18 cellular contexts compared by ENCODE assay signal in the genomic region with DNA sequence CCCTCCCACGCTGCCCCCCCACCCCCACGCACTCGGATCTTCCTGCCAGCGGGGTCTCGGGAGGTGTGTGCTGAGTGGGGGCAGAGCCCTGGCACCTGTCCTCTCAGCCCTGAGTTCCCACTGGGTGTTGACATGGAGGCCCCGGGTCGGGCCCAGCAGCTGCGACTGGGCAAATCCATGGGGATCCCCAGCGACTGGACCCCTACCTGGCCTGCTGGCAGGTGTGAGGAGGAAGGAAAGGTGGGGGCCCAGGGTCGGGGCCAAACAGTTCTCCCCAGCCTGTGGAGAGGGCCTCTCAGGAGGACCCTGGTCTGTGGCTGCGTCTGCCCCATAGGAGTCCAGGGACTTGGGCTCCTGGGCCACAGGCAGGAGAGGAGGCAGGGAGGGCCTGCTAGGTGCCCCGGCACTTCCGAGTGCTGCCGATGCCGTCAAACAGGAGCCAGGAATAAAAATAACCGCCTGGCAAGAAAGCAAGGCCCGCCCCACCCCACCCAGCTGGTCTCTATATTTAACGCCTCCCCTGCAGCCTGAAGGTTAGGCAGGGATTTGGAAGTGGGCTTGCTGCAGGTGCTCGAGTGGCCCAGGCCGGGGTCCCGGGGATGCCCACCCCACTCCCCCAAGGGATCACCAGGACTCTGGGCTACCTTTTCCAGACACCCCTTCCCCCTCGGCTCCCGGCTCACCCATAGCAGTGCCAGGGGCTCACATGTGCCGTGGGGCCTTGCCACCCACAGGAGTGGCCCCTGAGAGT. TPM values are rescaled to one million over a fixed set of nuclear protein-coding genes. Genes with fewer than 3 reads are reported as not detected.
DNase-seq lines count a peak whose midpoint lies in the region; ATAC-seq and TF ChIP-seq lines count a peak whose summit lies in the region.
"Had no signal": no experiment of that assay in that cellular context is flagged by ENCODE, and none has a peak within 500 bp of the region (broad histone marks: within the 10 kb centered on the region; RNA-seq: fewer than 3 reads in every experiment).

No MANE protein-coding gene starts in this region.

- H3K36me3 Mint-ChIP-seq in activated naive CD8-positive, alpha-beta T cell = peaks cover 3% of the 10 kb centered on the region
- H3K36me3 Mint-ChIP-seq in activated naive CD8-positive, alpha-beta T cell treated with anti-CD3 and anti-CD28 coated beads for 36 hours = no peaks in the 10 kb centered on the region
- no peaks in the 10 kb centered on the region for H3K36me3 Mint-ChIP-seq in type B pancreatic cell

- no peak overlapping the region for H3K27ac Mint-ChIP-seq in activated naive CD8-positive, alpha-beta T cell
- H3K27ac Mint-ChIP-seq in activated naive CD8-positive, alpha-beta T cell treated with anti-CD3 and anti-CD28 coated beads for 36 hours = no peak overlapping the region
- no peak overlapping the region for H3K27ac Mint-ChIP-seq in type B pancreatic cell

- intact Hi-C loops in left ventricle myocardium superior (cut with micrococcal nuclease) = no loop called here

- peak; percentile 54 for ATAC-seq in left ventricle myocardium superior

- H3K9me3 Mint-ChIP-seq in activated naive CD8-positive, alpha-beta T cell (ENCODE audit: low read depth) = peaks cover 2% of the 10 kb centered on the region
- H3K9me3 Mint-ChIP-seq in activated naive CD8-positive, alpha-beta T cell treated with anti-CD3 and anti-CD28 coated beads for 36 hours = peaks cover 8% of the 10 kb centered on the region
- peaks cover 5% of the 10 kb centered on the region for H3K9me3 Mint-ChIP-seq in type B pancreatic cell

- no peak for DNase-seq in activated naive CD8-positive, alpha-beta T cell treated with anti-CD3 and anti-CD28 coated beads for 36 hours
- DNase-seq in left ventricle myocardium superior = peak; percentile 73
- peak; percentile 67 for DNase-seq in type B pancreatic cell (ENCODE audit: extremely low spot score, unreplicated experiment)
- DNase-seq in nucleus accumbens (lab: John Stamatoyannopoulos, UW) = no peak
- no peak for DNase-seq in NCI-H1694 (lab: John Stamatoyannopoulos, UW)
- DNase-seq: activated CD4-positive, CD25-positive, alpha-beta regulatory T cell; anterior cingulate cortex; DMS79; foreskin fibroblast; NCI-H1930; NCI-H510A; stimulated activated CD4-positive, alpha-beta T cell treated with anti-CD3 and anti-CD28 coated beads, Interleukin-12 subunit alpha, Interleukin-12 subunit beta, amount 100 ng/mL, for 4 hours; stimulated activated naive CD4-positive, alpha-beta T cell; T-helper 2 cell had no signal

- peaks cover 2% of the 10 kb centered on the region for H3K27me3 Mint-ChIP-seq in activated naive CD8-positive, alpha-beta T cell
- peaks cover 34% of the 10 kb centered on the region for H3K27me3 Mint-ChIP-seq in activated naive CD8-positive, alpha-beta T cell treated with anti-CD3 and anti-CD28 coated beads for 36 hours
- H3K27me3 Mint-ChIP-seq in type B pancreatic cell = peaks cover 36% of the 10 kb centered on the region

- H3K4me1 Mint-ChIP-seq in activated naive CD8-positive, alpha-beta T cell (ENCODE audit: low read depth) = peaks cover 2% of the 10 kb centered on the region
- peaks cover 4% of the 10 kb centered on the region for H3K4me1 Mint-ChIP-seq in activated naive CD8-positive, alpha-beta T cell treated with anti-CD3 and anti-CD28 coated beads for 36 hours
- no peaks in the 10 kb centered on the region for H3K4me1 Mint-ChIP-seq in type B pancreatic cell (ENCODE audit: unreplicated experiment)

- TF ChIP-seq CTCF in type B pancreatic cell (conservative IDR thresholded peaks at IDR 0.05) = no peak

- H3K4me3 Mint-ChIP-seq in activated naive CD8-positive, alpha-beta T cell = peak overlapping the region; percentile 30
- no peak overlapping the region for H3K4me3 Mint-ChIP-seq in activated naive CD8-positive, alpha-beta T cell treated with anti-CD3 and anti-CD28 coated beads for 36 hours
- H3K4me3 Mint-ChIP-seq in type B pancreatic cell = no peak overlapping the region

RNA-seq across cellular contexts. Expression of a gene that starts 1.4 kb away (rescaled TPM):
- under 1 TPM in 1 of 2 experiments, not detected in 1; 0.27 TPM for total RNA-seq in activated naive CD8-positive, alpha-beta T cell treated with anti-CD3 and anti-CD28 coated beads for 36 hours
- total RNA-seq in left ventricle myocardium superior (1,346 TPM), type B pancreatic cell (ENCODE audit: low replicate concordance) (20.5 and 30.2 TPM in 2 replicates)

RNA-seq across cellular contexts. Expression of a gene that starts 20.2 kb away (rescaled TPM):
- 100 to 1,000 TPM; 128 to 136 TPM for total RNA-seq in activated naive CD8-positive, alpha-beta T cell treated with anti-CD3 and anti-CD28 coated beads for 36 hours
- total RNA-seq in left ventricle myocardium superior (307 TPM), type B pancreatic cell (ENCODE audit: low replicate concordance) (280 and 422 TPM in 2 replicates)

RNA-seq across cellular contexts. Expression of a gene that starts 27.9 kb away (rescaled TPM):
- total RNA-seq in activated naive CD8-positive, alpha-beta T cell treated with anti-CD3 and anti-CD28 coated beads for 36 hours = under 1 TPM in 1 of 2 experiments, not detected in 1; 0.19 TPM
- total RNA-seq in left ventricle myocardium superior (0.52 TPM), type B pancreatic cell (ENCODE audit: low replicate concordance) (4.4 and 47.3 TPM in 2 replicates)
- total RNA-seq: activated CD8-positive, alpha-beta memory T cell treated with anti-CD3 and anti-CD28 coated beads for 36 hours; liver; SJCRH30 had no signal

RNA-seq across cellular contexts. Expression of a gene that starts 36.9 kb away (rescaled TPM):
- under 1 TPM; 0.16 to 0.26 TPM for total RNA-seq in activated naive CD8-positive, alpha-beta T cell treated with anti-CD3 and anti-CD28 coated beads for 36 hours
- total RNA-seq in left ventricle myocardium superior (not detected), type B pancreatic cell (ENCODE audit: low replicate concordance) (0.12 and 0.21 TPM in 2 replicates)

RNA-seq across cellular contexts. Expression of a gene that starts 47.2 kb away (rescaled TPM):
- total RNA-seq in activated naive CD8-positive, alpha-beta T cell treated with anti-CD3 and anti-CD28 coated beads for 36 hours = not detected
- total RNA-seq in left ventricle myocardium superior (not detected), type B pancreatic cell (ENCODE audit: low replicate concordance) (not detected in 2 replicates)
- total RNA-seq: activated CD8-positive, alpha-beta memory T cell treated with anti-CD3 and anti-CD28 coated beads for 36 hours; liver; SJCRH30 had no signal

Comparison
In these comparisons a context has a peak if more than half of its experiments do, and no peak if none do; other contexts are left out.
1. DNase-seq: peak in left ventricle myocardium superior (single experiment) and type B pancreatic cell (single experiment); none in activated naive CD8-positive, alpha-beta T cell treated with anti-CD3 and anti-CD28 coated beads for 36 hours (single experiment), nucleus accumbens (0 of 56) and NCI-H1694 (single experiment).
2. RNA of a gene that starts 1.4 kb away (total RNA-seq): 1,346 TPM in left ventricle myocardium superior (single experiment); 20.5 to 30.2 TPM in type B pancreatic cell and 0.27 TPM in activated naive CD8-positive, alpha-beta T cell treated with anti-CD3 and anti-CD28 coated beads for 36 hours; every median in the first group is over 10 times any median in the second.